In genomic region chr6:158204616-158205015, GRCh38 we compare ENCODE assay signal across 1 cellular context.
TF ChIP-seq lines count a peak whose summit lies in the region.

No MANE protein-coding gene starts in this region.

TF ChIP-seq in H1, 55 proteins besides CTCF, POLR2A, EP300 and RAD21:
- TF ChIP-seq BCL11A (IDR thresholded peaks at IDR 0.05; ENCODE audit: low read depth in 2 of 2, low read length in 2 of 2) (no peak), CHD1 (IDR thresholded peaks at IDR 0.05; ENCODE audit: low read depth, low read length) (no peak), ASH2L (IDR thresholded peaks at IDR 0.05; ENCODE audit: low read length) (peak; percentile 19)
